Comparison of ENCODE assay signal across 8 cellular contexts in genomic region chr2:134988994-134989605, GRCh38. TPM values are rescaled to one million over a fixed set of nuclear protein-coding genes. Genes with fewer than 3 reads are reported as not detected.
A peak's percentile ranks its signal among the peaks of the same experiment; 100 is the strongest.
DNase-seq lines count a peak whose midpoint lies in the region; ATAC-seq and TF ChIP-seq lines count a peak whose summit lies in the region.

No MANE protein-coding gene starts in this region.

- TF ChIP-seq POLR2A in heart left ventricle (IDR thresholded peaks at IDR 0.05): no peak

- CTCF ChIA-PET in naive thymus-derived CD4-positive, alpha-beta T cell (lab: Charles Lee): interaction anchor here (0.5 to 2.6 kb wide), 12 partner anchors 10 to 930 kb away, joined by 3 to 18 read pairs (median 4); no protein-coding TSS in a partner anchor

- peaks cover 0 to 22% (median 14%) of the 10 kb centered on the region in 5 donors for H3K27me3 Mint-ChIP-seq in naive thymus-derived CD4-positive, alpha-beta T cell

- peaks cover 0 to 15% (median 3%) of the 10 kb centered on the region in 11 donors for H3K9me3 Mint-ChIP-seq in naive thymus-derived CD4-positive, alpha-beta T cell

- no peaks in the 10 kb centered on the region for H3K36me3 ChIP-seq in heart left ventricle
- H3K36me3 ChIP-seq in colonic mucosa: no peaks in the 10 kb centered on the region
- no peaks in the 10 kb centered on the region for H3K36me3 ChIP-seq in naive thymus-derived CD4-positive, alpha-beta T cell (ENCODE audit: control insufficient read depth in 2 of 3, insufficient read depth in 3 of 3, low read length in 3 of 3)

- H3K4me1 ChIP-seq in heart left ventricle (no peaks in the 10 kb centered on the region), colonic mucosa (no peaks in the 10 kb centered on the region)
- H3K4me1 ChIP-seq in naive thymus-derived CD4-positive, alpha-beta T cell (ENCODE audit: control insufficient read depth in 2 of 2, insufficient read depth in 2 of 2, low read length in 2 of 2): no peaks in the 10 kb centered on the region

- H3K36me3 Mint-ChIP-seq in naive thymus-derived CD4-positive, alpha-beta T cell: peaks cover 0 to 3% (median 2%) of the 10 kb centered on the region in 5 donors

- ATAC-seq in heart left ventricle (peak in 1 of 4 donors; percentile 49), Right ventricle myocardium superior (ENCODE audit: poor library complexity) (no peak)
- no peak for ATAC-seq in naive thymus-derived CD4-positive, alpha-beta T cell

- DNase-seq in heart left ventricle: no peak
- no peak for DNase-seq in Right ventricle myocardium superior
- DNase-seq in NCI-H524 treated with DMSO at 0.1 percent for 48 hours (lab: John Stamatoyannopoulos, UW): peak; percentile 10
- DNase-seq in colonic mucosa: no peak
- peak in 5 of 9 donors; percentile 13 to 35 (median 23) for DNase-seq in naive thymus-derived CD4-positive, alpha-beta T cell
- DNase-seq in NCI-H2029 (lab: John Stamatoyannopoulos, UW): no peak
- DNase-seq in stimulated activated CD4-positive, alpha-beta T cell treated with anti-CD3 and anti-CD28 coated beads, Interleukin-2, amount 100 ng/mL, for 24 hours: no peak
- DNase-seq in activated CD4-positive, alpha-beta T cell treated with anti-CD3 and anti-CD28 coated beads for 4 hours: no peak

- WGBS in heart left ventricle, 4 donors: 20 to 24% (median 23%) methylated on average over 3 of the region's 3 CpGs

- H3K27ac ChIP-seq in heart left ventricle (no peak overlapping the region), colonic mucosa (no peak overlapping the region)
- no peak overlapping the region for H3K27ac ChIP-seq in naive thymus-derived CD4-positive, alpha-beta T cell (ENCODE audit: low read depth, low read length)

- no peak overlapping the region for H3K9ac ChIP-seq in colonic mucosa (ENCODE audit: low read depth in 2 of 2, low read length in 2 of 2)

- H3K4me1 Mint-ChIP-seq in naive thymus-derived CD4-positive, alpha-beta T cell: no peaks in the 10 kb centered on the region

- H3K9me3 ChIP-seq in heart left ventricle: peaks cover 0 to 4% (median 0%) of the 10 kb centered on the region in 12 donors
- H3K9me3 ChIP-seq in colonic mucosa: no peaks in the 10 kb centered on the region
- H3K9me3 ChIP-seq in naive thymus-derived CD4-positive, alpha-beta T cell (ENCODE audit: control insufficient read depth in 2 of 3, low read length in 3 of 3): no peaks in the 10 kb centered on the region

- no peak overlapping the region for H3K4me3 Mint-ChIP-seq in naive thymus-derived CD4-positive, alpha-beta T cell

- TF ChIP-seq CTCF in heart left ventricle (IDR thresholded peaks at IDR 0.05) (peak in 11 of 12 donors; percentile 20 to 59 (median 41)), colonic mucosa (IDR thresholded peaks at IDR 0.05) (peak; percentile 37)

- H3K27ac Mint-ChIP-seq in naive thymus-derived CD4-positive, alpha-beta T cell: no peak overlapping the region

- H3K4me3 ChIP-seq in heart left ventricle (no peak overlapping the region), colonic mucosa (no peak overlapping the region)
- H3K4me3 ChIP-seq in naive thymus-derived CD4-positive, alpha-beta T cell (ENCODE audit: low read length): no peak overlapping the region

- H3K27me3 ChIP-seq in heart left ventricle: peaks cover 0 to 4% (median 0%) of the 10 kb centered on the region in 9 donors
- H3K27me3 ChIP-seq in colonic mucosa: no peaks in the 10 kb centered on the region
- no peaks in the 10 kb centered on the region for H3K27me3 ChIP-seq in naive thymus-derived CD4-positive, alpha-beta T cell (ENCODE audit: control insufficient read depth in 2 of 2, insufficient read depth in 2 of 2, low read length in 2 of 2)

- intact Hi-C loops in heart left ventricle (cut with DNase I): loop anchor here in 7 of 10 donors (2.0 to 5.0 kb wide), 4 partner anchors 718 to 723 kb away; no protein-coding TSS in a partner anchor
- intact Hi-C loops in Right ventricle myocardium superior (cut with DNase I): no loop called here
- intact Hi-C loops in colonic mucosa (cut with DNase I): no loop called here
- intact Hi-C loops in naive thymus-derived CD4-positive, alpha-beta T cell (cut with micrococcal nuclease): loop anchor here (1.0 to 5.0 kb wide), 7 partner anchors 483 to 1395 kb away; no protein-coding TSS in a partner anchor

- POLR2A ChIA-PET in naive thymus-derived CD4-positive, alpha-beta T cell (lab: Charles Lee): no interaction called here

RNA-seq across cellular contexts. Expression of gene MAP3K19, which starts 58.1 kb away (rescaled TPM):
- not detected for total RNA-seq in heart left ventricle
- polyA plus RNA-seq in heart left ventricle: not detected
- not detected for total RNA-seq in Right ventricle myocardium superior
- total RNA-seq in colonic mucosa: not detected
- under 1 TPM in 1 of 5 experiments, not detected in 4; 0.64 TPM for total RNA-seq in naive thymus-derived CD4-positive, alpha-beta T cell
- not detected for polyA plus RNA-seq in naive thymus-derived CD4-positive, alpha-beta T cell

Comparison
In these comparisons a context has a peak if more than half of its experiments do, and no peak if none do; other contexts are left out.
1. intact Hi-C loops: an anchor here in heart left ventricle (2.0 to 5.0 kb wide) and naive thymus-derived CD4-positive, alpha-beta T cell (1.0 to 5.0 kb wide); none called in Right ventricle myocardium superior and colonic mucosa.
2. DNase-seq: peak in NCI-H524 treated with DMSO at 0.1 percent for 48 hours (single experiment) and naive thymus-derived CD4-positive, alpha-beta T cell (5 of 9); none in heart left ventricle (0 of 5), Right ventricle myocardium superior (single experiment), colonic mucosa (single experiment), NCI-H2029 (single experiment), stimulated activated CD4-positive, alpha-beta T cell treated with anti-CD3 and anti-CD28 coated beads, Interleukin-2, amount 100 ng/mL, for 24 hours (0 of 2) and activated CD4-positive, alpha-beta T cell treated with anti-CD3 and anti-CD28 coated beads for 4 hours (0 of 2).